ENCODE assay signal across 13 cellular contexts in genomic region chr10:26372513-26373354, GRCh38.
DNase-seq lines count a peak whose midpoint lies in the region; ATAC-seq, FAIRE-seq and TF ChIP-seq lines count a peak whose summit lies in the region.
"Had no signal": no experiment of that assay in that cellular context is flagged by ENCODE, and none has a peak within 500 bp of the region (broad histone marks: within the 10 kb centered on the region; RNA-seq: fewer than 3 reads in every experiment).

No MANE protein-coding gene starts in this region.

- H3K4me1 ChIP-seq in OCI-LY3 (ENCODE audit: low read length) (peaks cover 38% of the 10 kb centered on the region), pancreas (no peaks in the 10 kb centered on the region)
- H3K4me1 ChIP-seq: gastroesophageal sphincter, upper lobe of left lung had no signal

- no peak for FAIRE-seq in pancreas (lab: Jason Lieb, UNC)

- 49 to 57% methylated on average over 4 of the region's 4 CpGs for WGBS in pancreas, 2 donors

- peak; percentile 70 for ATAC-seq in GM18858 (IDR thresholded peaks at IDR 0.05; ENCODE audit: unreplicated experiment)
- ATAC-seq in GM21526 (IDR thresholded peaks at IDR 0.05; ENCODE audit: low FRiP score, unreplicated experiment): peak; percentile 69
- ATAC-seq in HG03097 (IDR thresholded peaks at IDR 0.05; ENCODE audit: low FRiP score, unreplicated experiment): peak; percentile 69
- no peak for ATAC-seq in pancreas
- ATAC-seq: gastroesophageal sphincter had no signal

- H4K20me1 ChIP-seq in OCI-LY3 (ENCODE audit: insufficient read depth, low read length): no peaks in the 10 kb centered on the region

- peak overlapping the region; percentile 56 for H3K4me3 ChIP-seq in OCI-LY3 (ENCODE audit: low read length)
- H3K4me3 ChIP-seq in pancreas: no peak overlapping the region
- H3K4me3 ChIP-seq: gastroesophageal sphincter, upper lobe of left lung had no signal

- H3K36me3 ChIP-seq in OCI-LY3 (replicated peaks; ENCODE audit: low read depth, low read length) (no peaks in the 10 kb centered on the region), pancreas (no peaks in the 10 kb centered on the region)
- H3K36me3 ChIP-seq: gastroesophageal sphincter, upper lobe of left lung had no signal

- TF ChIP-seq CTCF in OCI-LY3 (IDR thresholded peaks at IDR 0.05; ENCODE audit: low read depth, low read length) (no peak), pancreas (IDR thresholded peaks at IDR 0.05) (no peak)

- H3K27ac ChIP-seq in OCI-LY3 (ENCODE audit: low read length) (peak overlapping the region; percentile 60), pancreas (no peak overlapping the region)
- H3K27ac ChIP-seq: gastroesophageal sphincter, upper lobe of left lung had no signal

- H3K27me3 ChIP-seq in OCI-LY3 (ENCODE audit: low read depth, low read length) (no peaks in the 10 kb centered on the region), pancreas (no peaks in the 10 kb centered on the region)
- H3K27me3 ChIP-seq: gastroesophageal sphincter, upper lobe of left lung had no signal

- no peaks in the 10 kb centered on the region for H3K79me2 ChIP-seq in OCI-LY3 (ENCODE audit: low read length)

- H3K9me3 ChIP-seq in OCI-LY3 (ENCODE audit: insufficient read depth, low read length) (no peaks in the 10 kb centered on the region), pancreas (no peaks in the 10 kb centered on the region)
- H3K9me3 ChIP-seq: gastroesophageal sphincter, upper lobe of left lung had no signal

- H3K9ac ChIP-seq in OCI-LY3 (ENCODE audit: low read length): 0 out of 2 replicates have a peak overlapping the region, but pooled peaks have one; percentile 18

- intact Hi-C loops in pancreas (cut with DNase I): no loop called here

- DNase-seq in HuH-7 (ENCODE audit: low spot score): no peak
- DNase-seq in NCI-H446 treated with DMSO at 0.1 percent for 48 hours (lab: John Stamatoyannopoulos, UW): no peak
- DNase-seq in pancreas: no peak
- DNase-seq in mucosa of gallbladder (ENCODE audit: low spot score): no peak
- DNase-seq: activated naive CD8-positive, alpha-beta T cell treated with anti-CD3 and anti-CD28 coated beads, Interleukin-2, amount 10 ng/mL, durations not matched to agents 7 days and 5 days; CD8-positive, alpha-beta memory T cell; NCI-H1930; upper lobe of left lung had no signal

- peak overlapping the region; percentile 78 for H3K4me2 ChIP-seq in OCI-LY3 (ENCODE audit: low read length)

- no peak overlapping the region for H2AFZ ChIP-seq in OCI-LY3 (ENCODE audit: low read depth, low read length)

Comparison
In these comparisons a context has a peak if more than half of its experiments do, and no peak if none do; other contexts are left out.
1. ATAC-seq: peak in GM18858 (single experiment), GM21526 (single experiment) and HG03097 (single experiment); none in pancreas (0 of 4).